ENCODE assay signal across 1 cellular context in genomic region chr13:72727417-72728289, GRCh38.
TF ChIP-seq lines count a peak whose summit lies in the region.

Gene BORA, plus strand, starts transcription at chr13:72727923. Its CDS starts 1,018 bp downstream, at chr13:72728941.
Gene MZT1, minus strand, starts transcription at chr13:72727629. Its CDS starts 27 bp downstream, at chr13:72727602.

TF ChIP-seq in HepG2, 621 proteins besides CTCF, POLR2A, EP300 and RAD21 (continued from another document and continues in another):
- peak; percentile 38; the same call in 1 of the 2 replicates for TF ChIP-seq THRA (CRISPR knock-in tag; IDR thresholded peaks at IDR 0.05; ENCODE audit: borderline replicate concordance)
- TF ChIP-seq KMT2B (CRISPR knock-in tag; IDR thresholded peaks at IDR 0.05) = peak; percentile 94
- TF ChIP-seq KLF13 (CRISPR knock-in tag; IDR thresholded peaks at IDR 0.05) = peak; percentile 68; the same call in 1 of the 2 replicates
- TF ChIP-seq ZFP90 (CRISPR knock-in tag; IDR thresholded peaks at IDR 0.05; ENCODE audit: borderline replicate concordance) = peak; percentile 74
- no peak for TF ChIP-seq ZNF703 (CRISPR knock-in tag; IDR thresholded peaks at IDR 0.05; ENCODE audit: borderline replicate concordance)
- peak; percentile 31; the same call in 1 of the 2 replicates for TF ChIP-seq ZNF280B (CRISPR knock-in tag; IDR thresholded peaks at IDR 0.05; ENCODE audit: borderline replicate concordance)
- TF ChIP-seq SMAD1 (CRISPR knock-in tag; IDR thresholded peaks at IDR 0.05; ENCODE audit: borderline replicate concordance, low read depth) = no peak
- peak; percentile 40; the same call in 1 of the 2 replicates for TF ChIP-seq WIZ (CRISPR knock-in tag; IDR thresholded peaks at IDR 0.05)
- peak; percentile 69; the same call in 1 of the 2 replicates for TF ChIP-seq TP53 (CRISPR knock-in tag; conservative IDR thresholded peaks at IDR 0.05)
- TF ChIP-seq ZNF44 (CRISPR knock-in tag; IDR thresholded peaks at IDR 0.05) = no peak
- peak; percentile 92 for TF ChIP-seq ELF3 (CRISPR knock-in tag; IDR thresholded peaks at IDR 0.05)
- peak; percentile 89 for TF ChIP-seq ZNF691 (CRISPR knock-in tag; IDR thresholded peaks at IDR 0.05; ENCODE audit: borderline replicate concordance, low read depth)
- TF ChIP-seq MEF2D (CRISPR knock-in tag; IDR thresholded peaks at IDR 0.05) = peak; percentile 54; the same call in 1 of the 2 replicates
- TF ChIP-seq ZMYM2 (CRISPR knock-in tag; IDR thresholded peaks at IDR 0.05) = peak; percentile 91
- peak; percentile 89 for TF ChIP-seq ZNF430 (CRISPR knock-in tag; IDR thresholded peaks at IDR 0.05)
- no peak for TF ChIP-seq ZNF644 (CRISPR knock-in tag; IDR thresholded peaks at IDR 0.05; ENCODE audit: low read depth)
- TF ChIP-seq ZNF326 (CRISPR knock-in tag; IDR thresholded peaks at IDR 0.05; ENCODE audit: borderline replicate concordance) = no peak
- no peak; the same call in 1 of the 2 replicates for TF ChIP-seq ZNF572 (CRISPR knock-in tag; IDR thresholded peaks at IDR 0.05)
- TF ChIP-seq ZNF670 (CRISPR knock-in tag; IDR thresholded peaks at IDR 0.05; ENCODE audit: borderline replicate concordance) = peak; percentile 85; the same call in 1 of the 2 replicates
- no peak; the same call in 1 of the 2 replicates for TF ChIP-seq FOSL1 (CRISPR knock-in tag; IDR thresholded peaks at IDR 0.05; ENCODE audit: borderline replicate concordance)
- peak; percentile 90 for TF ChIP-seq MNT (IDR thresholded peaks at IDR 0.05)
- TF ChIP-seq CCAR2 (optimal IDR thresholded peaks at IDR 0.05; ENCODE audit: low read depth, low read length) = no peak
- no peak for TF ChIP-seq XBP1 (CRISPR knock-in tag; IDR thresholded peaks at IDR 0.05)
- no peak for TF ChIP-seq ISX (CRISPR knock-in tag; conservative IDR thresholded peaks at IDR 0.05)
- no peak for TF ChIP-seq ZNF512B (CRISPR knock-in tag; IDR thresholded peaks at IDR 0.05; ENCODE audit: borderline replicate concordance)
- no peak for TF ChIP-seq ZNF713 (CRISPR knock-in tag; IDR thresholded peaks at IDR 0.05)
- TF ChIP-seq ZNF746 (CRISPR knock-in tag; IDR thresholded peaks at IDR 0.05) = 0 out of 2 replicates have a peak, but pooled peaks have one; percentile 30
- peak; percentile 57; the same call in 1 of the 2 replicates for TF ChIP-seq HOXA5 (CRISPR knock-in tag; IDR thresholded peaks at IDR 0.05)
- TF ChIP-seq MBD4 (IDR thresholded peaks at IDR 0.05; ENCODE audit: borderline replicate concordance, low read length) = no peak
- TF ChIP-seq ZNF138 (CRISPR knock-in tag; IDR thresholded peaks at IDR 0.05; ENCODE audit: low read depth) = no peak
- TF ChIP-seq ZNF777 (CRISPR knock-in tag; IDR thresholded peaks at IDR 0.05) = no peak; the same call in 1 of the 2 replicates
- TF ChIP-seq THAP8 (CRISPR knock-in tag; IDR thresholded peaks at IDR 0.05; ENCODE audit: borderline replicate concordance) = no peak; the same call in 1 of the 2 replicates
- peak; percentile 77; the same call in 1 of the 2 replicates for TF ChIP-seq ZNF607 (CRISPR knock-in tag; IDR thresholded peaks at IDR 0.05; ENCODE audit: borderline replicate concordance)
- TF ChIP-seq MZF1 (CRISPR knock-in tag; IDR thresholded peaks at IDR 0.05; ENCODE audit: borderline replicate concordance) = no peak
- peak; percentile 96 for TF ChIP-seq SP4 (CRISPR knock-in tag; IDR thresholded peaks at IDR 0.05)
- no peak; the same call in 1 of the 2 replicates for TF ChIP-seq CREBL2 (CRISPR knock-in tag; IDR thresholded peaks at IDR 0.05; ENCODE audit: borderline replicate concordance)
- TF ChIP-seq HNF1A (IDR thresholded peaks at IDR 0.05; ENCODE audit: low read depth) = no peak
- peak; percentile 65 for TF ChIP-seq HNF1A (CRISPR knock-in tag; IDR thresholded peaks at IDR 0.05; ENCODE audit: borderline replicate concordance)
- peak; percentile 48; the same call in 1 of the 2 replicates for TF ChIP-seq FOSL2 (CRISPR knock-in tag; IDR thresholded peaks at IDR 0.05)
- no peak for TF ChIP-seq STAT5B (CRISPR knock-in tag; IDR thresholded peaks at IDR 0.05)
- TF ChIP-seq EEA1 (CRISPR knock-in tag; IDR thresholded peaks at IDR 0.05; ENCODE audit: borderline replicate concordance) = peak; percentile 44; the same call in 1 of the 2 replicates
- TF ChIP-seq ZNF597 (CRISPR knock-in tag; IDR thresholded peaks at IDR 0.05) = no peak
- TF ChIP-seq MED1 (CRISPR knock-in tag; IDR thresholded peaks at IDR 0.05) = peak; percentile 68; the same call in 1 of the 2 replicates
- TF ChIP-seq ZNF207 (IDR thresholded peaks at IDR 0.05; ENCODE audit: borderline replicate concordance) = no peak
- TF ChIP-seq NKX3-1 (CRISPR knock-in tag; IDR thresholded peaks at IDR 0.05) = no peak
- TF ChIP-seq PAXIP1 (CRISPR knock-in tag; conservative IDR thresholded peaks at IDR 0.05) = peak; percentile 23; the same call in 1 of the 2 replicates
